1 cellular context compared by ENCODE assay signal in genomic region chr6:138824482-138825134, GRCh38.
TF ChIP-seq lines count a peak whose summit lies in the region.

No MANE protein-coding gene starts in this region.

TF ChIP-seq in IMR-90, 13 proteins besides CTCF, POLR2A, EP300 and RAD21:
- TF ChIP-seq CHD1 (IDR thresholded peaks at IDR 0.05; ENCODE audit: low read depth, low read length): no peak
- no peak for TF ChIP-seq USF2 (IDR thresholded peaks at IDR 0.05; ENCODE audit: low read depth, low read length)
- TF ChIP-seq CEBPB (IDR thresholded peaks at IDR 0.05; ENCODE audit: low read depth, low read length): no peak
- TF ChIP-seq MXI1 (IDR thresholded peaks at IDR 0.05; ENCODE audit: borderline replicate concordance, low read depth, low read length): no peak
- no peak for TF ChIP-seq MAFK (IDR thresholded peaks at IDR 0.05; ENCODE audit: low read depth, low read length)
- TF ChIP-seq SMC3 (IDR thresholded peaks at IDR 0.05; ENCODE audit: low read depth, low read length): no peak
- TF ChIP-seq FOS (IDR thresholded peaks at IDR 0.05; ENCODE audit: low read depth, low read length): no peak
- TF ChIP-seq RFX5 (IDR thresholded peaks at IDR 0.05; ENCODE audit: low read depth, low read length): no peak
- TF ChIP-seq NFE2L2 (IDR thresholded peaks at IDR 0.05; ENCODE audit: low read depth, low read length): no peak
- TF ChIP-seq, protein P1, sequence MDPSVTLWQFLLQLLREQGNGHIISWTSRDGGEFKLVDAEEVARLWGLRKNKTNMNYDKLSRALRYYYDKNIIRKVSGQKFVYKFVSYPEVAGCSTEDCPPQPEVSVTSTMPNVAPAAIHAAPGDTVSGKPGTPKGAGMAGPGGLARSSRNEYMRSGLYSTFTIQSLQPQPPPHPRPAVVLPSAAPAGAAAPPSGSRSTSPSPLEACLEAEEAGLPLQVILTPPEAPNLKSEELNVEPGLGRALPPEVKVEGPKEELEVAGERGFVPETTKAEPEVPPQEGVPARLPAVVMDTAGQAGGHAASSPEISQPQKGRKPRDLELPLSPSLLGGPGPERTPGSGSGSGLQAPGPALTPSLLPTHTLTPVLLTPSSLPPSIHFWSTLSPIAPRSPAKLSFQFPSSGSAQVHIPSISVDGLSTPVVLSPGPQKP (IDR thresholded peaks at IDR 0.05; ENCODE audit: borderline replicate concordance, low read depth, low read length): no peak
- TF ChIP-seq MAZ (IDR thresholded peaks at IDR 0.05; ENCODE audit: borderline replicate concordance, low read depth, low read length): no peak
- no peak for TF ChIP-seq BHLHE40 (IDR thresholded peaks at IDR 0.05; ENCODE audit: low read depth, low read length)
